Comparison of ENCODE assay signal across 19 cellular contexts in the genomic region with DNA sequence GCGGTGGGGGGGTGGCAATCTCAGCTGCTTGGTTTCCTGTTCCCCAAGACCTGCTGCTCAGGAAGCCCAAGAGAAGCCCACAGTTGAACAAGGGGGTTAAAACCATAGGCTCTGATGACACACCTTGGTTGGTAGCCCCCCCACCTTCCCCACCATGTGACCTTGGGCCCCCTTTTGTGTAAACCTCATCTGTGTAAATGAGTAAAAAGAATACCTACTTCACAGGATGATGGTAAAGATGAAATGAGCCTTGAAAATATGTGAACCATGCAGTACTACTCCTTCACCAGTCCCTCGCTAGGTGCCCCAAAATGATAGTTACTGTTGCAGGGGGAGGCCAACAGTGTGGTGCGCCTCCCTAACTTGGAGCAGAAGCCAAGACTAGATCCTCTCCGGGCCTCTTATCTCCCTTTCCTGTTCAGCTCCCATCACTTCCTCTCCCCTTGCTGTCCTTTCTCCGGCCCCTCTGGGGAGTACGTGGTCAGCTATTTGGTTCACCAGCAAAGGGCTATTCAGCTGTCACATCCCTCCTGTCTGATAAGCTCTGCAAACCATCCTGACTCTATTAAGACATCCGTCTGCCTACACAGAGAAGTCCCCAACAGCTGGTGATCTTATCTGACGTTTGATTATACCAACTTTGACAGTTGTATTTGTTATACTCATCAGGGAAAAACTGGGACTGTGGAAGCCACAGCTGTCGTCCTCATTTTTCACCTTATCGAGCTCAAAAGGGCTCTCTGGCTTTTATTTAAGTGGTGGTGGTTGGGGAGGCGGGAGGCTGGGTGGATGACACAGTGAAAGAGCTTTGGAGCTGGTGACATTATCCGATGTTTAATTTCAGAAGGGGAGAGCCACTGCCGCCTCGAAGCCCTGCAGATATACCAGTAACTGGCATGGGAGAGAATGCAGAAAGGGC. TPM values are rescaled to one million over a fixed set of nuclear protein-coding genes. Genes with fewer than 3 reads are reported as not detected.
DNase-seq lines count a peak whose midpoint lies in the region; ATAC-seq, FAIRE-seq and TF ChIP-seq lines count a peak whose summit lies in the region.
"Had no signal": no experiment of that assay in that cellular context is flagged by ENCODE, and none has a peak within 500 bp of the region (broad histone marks: within the 10 kb centered on the region; RNA-seq: fewer than 3 reads in every experiment).

No MANE protein-coding gene starts in this region.

- H3K27me3 ChIP-seq in K562 (ENCODE audit: control insufficient read depth in 2 of 2, insufficient read depth in 2 of 2, low read length in 2 of 2), result no peaks in the 10 kb centered on the region
- H3K27me3 ChIP-seq: colonic mucosa, thyroid gland had no signal

- peaks cover 2% of the 10 kb centered on the region; the same call in 1 of the 3 replicates for H3K79me2 ChIP-seq in K562 (ENCODE audit: control insufficient read depth, insufficient read depth, low read length)

- H3K4me2 ChIP-seq in K562 (ENCODE audit: insufficient read depth, low read length), result peak overlapping the region; percentile 53
- H3K4me2 ChIP-seq: PC-9 had no signal

- H3K36me3 Mint-ChIP-seq in nephron (ENCODE audit: low read depth) (peaks cover 52% of the 10 kb centered on the region), T-helper 17 cell (ENCODE audit: low read depth) (peaks cover 4% of the 10 kb centered on the region)

- H3K36me3 ChIP-seq in K562 (ENCODE audit: control insufficient read depth, insufficient read depth, low read length), result peaks cover 62% of the 10 kb centered on the region
- H3K36me3 ChIP-seq: colonic mucosa had no signal

- H3K9me3 Mint-ChIP-seq in nephron, result no peaks in the 10 kb centered on the region
- H3K9me3 Mint-ChIP-seq: CD14-positive monocyte, memory B cell had no signal

- H3K4me1 ChIP-seq in K562 (replicated peaks in 1 of 2; ENCODE audit: control insufficient read depth in 2 of 2, insufficient read depth in 2 of 2, low read length in 2 of 2), result peaks cover 22 to 26% of the 10 kb centered on the region in 2 experiments
- H3K4me1 ChIP-seq: colonic mucosa, thyroid gland had no signal

- TF ChIP-seq POLR2A in NB4 (IDR thresholded peaks at IDR 0.05; ENCODE audit: extremely low read depth, insufficient read length), result no peak
- no peak for TF ChIP-seq POLR2A in K562 (conservative IDR thresholded peaks at IDR 0.05)

- peak in 1 of 2 experiments; percentile 39; a peak in 2 of 4 replicates for TF ChIP-seq RAD21 in K562 (CRISPR knock-in tag; conservative IDR thresholded peaks at IDR 0.05 in 1 of 2, IDR thresholded peaks at IDR 0.05 in 1 of 2)

- H3K27me3 Mint-ChIP-seq in nephron (ENCODE audit: low read depth), result no peaks in the 10 kb centered on the region
- H3K27me3 Mint-ChIP-seq in T-helper 17 cell, result no peaks in the 10 kb centered on the region
- H3K27me3 Mint-ChIP-seq: memory B cell had no signal

- no peak overlapping the region for H2AFZ ChIP-seq in K562 (ENCODE audit: low read depth, low read length)
- H2AFZ ChIP-seq: PC-9 had no signal

- H3K4me1 Mint-ChIP-seq in nephron, result peaks cover 46% of the 10 kb centered on the region
- H3K4me1 Mint-ChIP-seq in T-helper 17 cell, result peaks cover 5% of the 10 kb centered on the region
- H3K4me1 Mint-ChIP-seq: CD14-positive monocyte, memory B cell had no signal

- CTCF ChIA-PET in K562 (lab: Yijun Ruan, JAX; ENCODE audit: low intra/inter-chr PET ratio), result no interaction called here

- H3K9me3 ChIP-seq in K562 (replicated peaks; ENCODE audit: control insufficient read depth, insufficient read depth, low read depth, low read length), result no peaks in the 10 kb centered on the region
- no peaks in the 10 kb centered on the region for H3K9me3 ChIP-seq in T-helper 17 cell (ENCODE audit: control insufficient read depth, low read length, poor library complexity, severe bottlenecking)
- H3K9me3 ChIP-seq: colonic mucosa, thyroid gland had no signal

- H3K9ac ChIP-seq in K562 (ENCODE audit: insufficient read depth in 1 of 2, low read depth in 2 of 2, low read length in 2 of 2), result peak overlapping the region in 1 of 2 experiments; percentile 69; a peak in 1 of 4 replicates

- peak overlapping the region; percentile 72 for H3K27ac ChIP-seq in K562 (ENCODE audit: extremely low read depth, low read depth, low read length)
- H3K27ac ChIP-seq: colonic mucosa, epithelial cell of prostate, PC-9, thyroid gland had no signal

- in situ Hi-C loops in K562 (cut with MboI) (no loop called here), G401 (cut with HindIII; ENCODE audit: low sequenced_read_pairs) (no loop called here)

- WGBS in K562 (ENCODE audit: insufficient coverage, low coverage, missing lambda C conversion rate), result 9% methylated on average over 14 of the region's 14 CpGs

- peak; percentile 96 for FAIRE-seq in K562 (lab: Jason Lieb, UNC)

- no peaks in the 10 kb centered on the region for H4K20me1 ChIP-seq in K562 (replicated peaks; ENCODE audit: control insufficient read depth, insufficient read depth, low read length)

- ATAC-seq in K562 (peak; percentile 93), T-helper 17 cell (no peak)

- H3K4me3 Mint-ChIP-seq in nephron (peak overlapping the region in 1 of 3 experiments; percentile 8), T-helper 17 cell (no peak overlapping the region)
- H3K4me3 Mint-ChIP-seq: CD14-positive monocyte, memory B cell had no signal

- intact Hi-C loops in K562 (cut with micrococcal nuclease), result no loop called here

- POLR2A ChIA-PET in K562 (lab: Yijun Ruan, JAX), result interaction anchor here (0.6 to 1.3 kb wide), 9 partner anchors 9 to 314 kb away, joined by 3 to 10 read pairs (median 3); partner anchors contain the start of genes DCAKD and NMT1

- H3K4me3 ChIP-seq in NB4 (ENCODE audit: low read depth, low read length) (no peak overlapping the region), K562 (no peak overlapping the region)
- H3K4me3 ChIP-seq: colonic mucosa, PC-9, thyroid gland had no signal

- TF ChIP-seq EP300 in K562 (IDR thresholded peaks at IDR 0.05; ENCODE audit: low read length), result peak; percentile 73

- H3K27ac Mint-ChIP-seq in nephron (peak overlapping the region; percentile 69 to 91 (median 76)), T-helper 17 cell (no peak overlapping the region)
- H3K27ac Mint-ChIP-seq: memory B cell had no signal

- TF ChIP-seq CTCF in NB4 (IDR thresholded peaks at IDR 0.05; ENCODE audit: low read depth, low read length) (no peak), K562 (IDR thresholded peaks at IDR 0.05 in 2 of 3, conservative IDR thresholded peaks at IDR 0.05 in 1 of 3; ENCODE audit: insufficient read depth in 2 of 3, low read depth in 1 of 3, low read length in 3 of 3) (no peak), nephron (IDR thresholded peaks at IDR 0.05; ENCODE audit: unreplicated experiment in 3 of 3) (no peak)

- BruUV-seq in K562 (replicated peaks; lab: Mats Ljungman, UMichigan), result no TSS peak

- peaks cover 6% of the 10 kb centered on the region for H3K9me1 ChIP-seq in K562 (ENCODE audit: control insufficient read depth, insufficient read depth, low read length)

- DNase-seq in GF-D8 (lab: John Stamatoyannopoulos, UW), result peak; percentile 69
- DNase-seq in NB4 (ENCODE audit: low read depth), result peak; percentile 75
- DNase-seq in K562 (ENCODE audit: extremely low read depth in 1 of 4, low spot score in 3 of 4), result peak; percentile 61 to 86 (median 72)
- DNase-seq in T-helper 17 cell, result no peak
- DNase-seq in G401 (ENCODE audit: low spot score), result no peak
- DNase-seq in activated CD4-positive, alpha-beta T cell treated with anti-CD3 and anti-CD28 coated beads for 48 hours, result no peak
- DNase-seq: aorta; colonic mucosa; DMS79 treated with DMSO at 0.1 percent for 48 hours; NCI-H2107; NCI-H526 treated with DMSO at 0.1 percent for 48 hours; occipital lobe; PC-9; stimulated activated CD4-positive, alpha-beta T cell treated with anti-CD3 and anti-CD28 coated beads, Interleukin-4, amount 100 ng/mL, for 4 hours; thyroid gland had no signal

RNA-seq across cellular contexts. Expression of gene DCAKD, which starts 19.9 kb away (rescaled TPM):
- 25.9 and 66.5 TPM in 2 replicates for total RNA-seq in K562 (2011; cell fraction: chromatin; rRNA removed; ENCODE audit: low replicate concordance)
- 45.1 and 50.5 TPM in 2 replicates for total RNA-seq in K562 (2011; cell fraction: nucleolus; rRNA removed)
- total RNA-seq in K562 (2011; cell fraction: nucleoplasm; rRNA removed), result 43.3 and 55.3 TPM in 2 replicates
- 26.1 and 43.3 TPM in 2 replicates for total RNA-seq in K562 (2014; rRNA removed)
- 15.3 and 17.4 TPM in 2 replicates for total RNA-seq in K562 (2014; rRNA removed; fragmentation: Illumina TruSeq; extraction: Trizol)
- total RNA-seq in K562 (2015; rRNA removed; fragmentation: Illumina TruSeq; extraction: Trizol), result 26.2 and 26.5 TPM in 2 replicates
- 35.5 and 39.8 TPM in 2 replicates for total RNA-seq in K562 (2021)
- polyA plus RNA-seq in K562 (2011; rRNA removed), result 14.4 and 28.6 TPM in 2 replicates
- polyA plus RNA-seq in K562 (2011; cell fraction: cytosol; rRNA removed), result 41.8 and 53.1 TPM in 2 replicates
- 36.7 and 47.4 TPM in 2 replicates for polyA plus RNA-seq in K562 (2011; cell fraction: nucleus; rRNA removed)
- polyA plus RNA-seq in K562 (2012), result 35.0 and 52.4 TPM in 2 replicates
- polyA plus RNA-seq in K562 (2014; fragmentation: Illumina TruSeq; extraction: Trizol), result 21.4 and 27.7 TPM in 2 replicates
- 1 to 10 TPM; 7.9 to 9.6 TPM for polyA plus RNA-seq in K562 (2014; fragmentation: Nextera tagmentation; extraction: Ambion mirVana)
- 23.5 and 24.8 TPM in 2 replicates for polyA plus RNA-seq in K562 (2014; rRNA removed)
- 22.1 and 31.4 TPM in 2 replicates for polyA minus RNA-seq in K562 (2011; rRNA and poly(A)+ RNA removed)
- 42.1 and 46.3 TPM in 2 replicates for polyA minus RNA-seq in K562 (2011; cell fraction: cytosol; rRNA and poly(A)+ RNA removed)
- 16.8 and 23.1 TPM in 2 replicates for polyA minus RNA-seq in K562 (2011; cell fraction: nucleus; rRNA and poly(A)+ RNA removed)
- 10 to 100 TPM; 13.5 to 20.3 TPM for total RNA-seq in T-helper 17 cell
- total RNA-seq in G401 (2014; rRNA removed; shearing (Covaris generic)), result 73.9 and 80.9 TPM in 2 replicates

RNA-seq across cellular contexts. Expression of gene NMT1, which starts 29.6 kb away (rescaled TPM):
- total RNA-seq in K562 (2011; cell fraction: chromatin; rRNA removed; ENCODE audit: low replicate concordance), result 146 and 215 TPM in 2 replicates
- 112 and 131 TPM in 2 replicates for total RNA-seq in K562 (2011; cell fraction: nucleolus; rRNA removed)
- total RNA-seq in K562 (2011; cell fraction: nucleoplasm; rRNA removed), result 122 and 132 TPM in 2 replicates
- total RNA-seq in K562 (2014; rRNA removed), result 116 and 117 TPM in 2 replicates
- total RNA-seq in K562 (2014; rRNA removed; fragmentation: Illumina TruSeq; extraction: Trizol), result 105 and 140 TPM in 2 replicates
- 402 and 569 TPM in 2 replicates for total RNA-seq in K562 (2015; rRNA removed; fragmentation: Illumina TruSeq; extraction: Trizol)
- total RNA-seq in K562 (2021), result 213 and 214 TPM in 2 replicates
- polyA plus RNA-seq in K562 (2011; rRNA removed), result 115 and 126 TPM in 2 replicates
- polyA plus RNA-seq in K562 (2011; cell fraction: cytosol; rRNA removed), result 52.9 and 59.1 TPM in 2 replicates
- 165 and 192 TPM in 2 replicates for polyA plus RNA-seq in K562 (2011; cell fraction: nucleus; rRNA removed)
- polyA plus RNA-seq in K562 (2012), result 120 and 129 TPM in 2 replicates
- 205 and 323 TPM in 2 replicates for polyA plus RNA-seq in K562 (2014; fragmentation: Illumina TruSeq; extraction: Trizol)
- polyA plus RNA-seq in K562 (2014; fragmentation: Nextera tagmentation; extraction: Ambion mirVana), result 100 to 1,000 TPM; 297 to 332 TPM
- polyA plus RNA-seq in K562 (2014; rRNA removed), result 86.7 and 116 TPM in 2 replicates
- 85.9 and 107 TPM in 2 replicates for polyA minus RNA-seq in K562 (2011; rRNA and poly(A)+ RNA removed)
- 222 and 388 TPM in 2 replicates for polyA minus RNA-seq in K562 (2011; cell fraction: cytosol; rRNA and poly(A)+ RNA removed)
- polyA minus RNA-seq in K562 (2011; cell fraction: nucleus; rRNA and poly(A)+ RNA removed), result 42.5 and 94.9 TPM in 2 replicates
- total RNA-seq in T-helper 17 cell, result 10 to 100 TPM; 78.2 to 85.9 TPM
- 117 and 153 TPM in 2 replicates for total RNA-seq in G401 (2014; rRNA removed; shearing (Covaris generic))

Comparison
In these comparisons a context has a peak if more than half of its experiments do, and no peak if none do; other contexts are left out.
1. DNase-seq: peak in GF-D8 (single experiment), NB4 (single experiment) and K562 (4 of 4); none in T-helper 17 cell (0 of 3), G401 (single experiment) and activated CD4-positive, alpha-beta T cell treated with anti-CD3 and anti-CD28 coated beads for 48 hours (single experiment).